10 cellular contexts compared by ENCODE assay signal in genomic region chr15:56456229-56456628, GRCh38.
"Had no signal": no experiment of that assay in that cellular context is flagged by ENCODE, and none has a peak within 500 bp of the region (broad histone marks: within the 10 kb centered on the region; RNA-seq: fewer than 3 reads in every experiment).

No MANE protein-coding gene starts in this region.

- H3K36me3 ChIP-seq: HAP-1 had no signal

- H3K27ac Mint-ChIP-seq: HFFc6 had no signal

- FAIRE-seq: K562 had no signal

- H3K4me1 ChIP-seq: HAP-1 had no signal

- H3K4me3 Mint-ChIP-seq: HFFc6 had no signal

- DNase-seq: GM23248, GOT3, H7, HFFc6, IMR-90, KG1 had no signal

- ATAC-seq: HCT116, K562 had no signal

- H3K27ac ChIP-seq: GM23248, HL-60 had no signal

- H3K9me3 ChIP-seq: HAP-1 had no signal

- H3K9me3 Mint-ChIP-seq: HFFc6 had no signal

- H3K4me3 ChIP-seq: GM23248, HAP-1, K562 had no signal
